Comparison of ENCODE assay signal across 27 cellular contexts in genomic region chr20:62593616-62594015, GRCh38. TPM values are rescaled to one million over a fixed set of nuclear protein-coding genes. Genes with fewer than 3 reads are reported as not detected.
"Had no signal": no experiment of that assay in that cellular context is flagged by ENCODE, and none has a peak within 500 bp of the region (broad histone marks: within the 10 kb centered on the region; RNA-seq: fewer than 3 reads in every experiment).

No MANE protein-coding gene starts in this region.

- H3K4me1 ChIP-seq: pancreas, prostate gland, right lobe of liver, testis had no signal

- DNase-seq: hippocampal formation; kidney glomerular epithelial cell; left cardiac atrium; mesendoderm; naive thymus-derived CD4-positive, alpha-beta T cell; nucleus accumbens; retina; right lobe of liver; stimulated activated CD4-positive, alpha-beta T cell treated with anti-CD3 and anti-CD28 coated beads, Interleukin-2, amount 100 ng/mL, for 24 hours; stimulated activated CD4-positive, alpha-beta T cell treated with anti-CD3 and anti-CD28 coated beads, Interleukin-4, amount 100 ng/mL, for 1 hour; stimulated activated naive B cell treated with anti-CD40 and anti-IgM and Interleukin-4, amounts not matched to agents 10 μg/mL and 1 μg/mL and 100 μg/mL, for 72 hours; stimulated activated naive CD8-positive, alpha-beta T cell treated with anti-CD3 and anti-CD28 coated beads, Interleukin-15, Interleukin-2, amounts not matched to agents 100 U/mL and 50 U/mL, for 24 hours; stomach; testis; thyroid gland; transverse colon; upper lobe of left lung had no signal

- ATAC-seq: left cardiac atrium; left lobe of liver; mucosa of descending colon; naive thymus-derived CD4-positive, alpha-beta T cell; natural killer cell treated with Interleukin-12 subunit alpha and Interleukin-12 subunit beta and Interleukin-15 and Interleukin-18, amount 100 ng/mL, for 72 hours; pancreas; right lobe of liver; stimulated activated naive B cell treated with anti-CD40 and anti-IgM and Interleukin-4, amounts not matched to agents 10 μg/mL and 1 μg/mL and 100 μg/mL, for 72 hours; stimulated activated naive CD8-positive, alpha-beta T cell treated with anti-CD3 and anti-CD28 coated beads, Interleukin-15, Interleukin-2, amounts not matched to agents 100 U/mL and 50 U/mL, for 24 hours had no signal

- H3K27ac ChIP-seq: pancreas, prostate gland, right lobe of liver, stomach, testis, thyroid gland, transverse colon, upper lobe of left lung, vagina had no signal

- H3K27me3 ChIP-seq: right lobe of liver, testis, thyroid gland, vagina had no signal

- H3K36me3 ChIP-seq: pancreas, prostate gland, right lobe of liver, stomach, thyroid gland, transverse colon, upper lobe of left lung, vagina had no signal

- FAIRE-seq: keratinocyte, pancreas had no signal

- H3K9me3 ChIP-seq: pancreas, prostate gland, right lobe of liver, stomach, testis, thyroid gland, transverse colon, upper lobe of left lung, vagina had no signal

- H3K4me3 ChIP-seq: lung, mucosa of descending colon, pancreas, prostate gland, right lobe of liver, smooth muscle cell, stomach, testis, thyroid gland, transverse colon, upper lobe of left lung, vagina had no signal

RNA-seq across cellular contexts. Expression of gene SLCO4A1, which starts 48.7 kb away (rescaled TPM):
- total RNA-seq: skeletal muscle tissue had no signal
